ENCODE assay signal across 8 cellular contexts in genomic region chr16:10385725-10386516, GRCh38. TPM values are rescaled to one million over a fixed set of nuclear protein-coding genes. Genes with fewer than 3 reads are reported as not detected.
DNase-seq lines count a peak whose midpoint lies in the region; ATAC-seq and TF ChIP-seq lines count a peak whose summit lies in the region.

Gene ATF7IP2 (plus strand): TSS chr16:10386061. CDS start chr16:10430621, 44,560 bp downstream.

- no peaks in the 10 kb centered on the region for H3K27me3 ChIP-seq in prostate gland (replicated peaks; ENCODE audit: insufficient read depth)

- H3K27me3 Mint-ChIP-seq in T-cell = no peaks in the 10 kb centered on the region

- H3K27ac Mint-ChIP-seq in T-cell = peak within 1 kb of the TSS; percentile 92 to 96

- peaks cover 46 to 61% (median 47%) of the 10 kb centered on the region in 3 donors for H3K4me1 Mint-ChIP-seq in T-cell

- POLR2A ChIA-PET in T-cell (lab: Charles Lee) = interaction anchor here in 1 of 2 donors (0.6 kb wide), 1 partner anchor 72 kb away, joined by 6 read pairs; no protein-coding TSS in a partner anchor

- no peak for TF ChIP-seq CTCF in prostate gland (IDR thresholded peaks at IDR 0.05)

- peak within 1 kb of the TSS; percentile 94 to 96 (median 94) for H3K4me3 Mint-ChIP-seq in T-cell

- H3K27ac ChIP-seq in prostate gland (peak within 1 kb of the TSS; percentile 8 to 57), urinary bladder (ENCODE audit: low read depth) (peak within 1 kb of the TSS; percentile 25)

- H3K4me1 ChIP-seq in prostate gland (replicated peaks) (no peaks in the 10 kb centered on the region), urinary bladder (ENCODE audit: insufficient read depth) (no peaks in the 10 kb centered on the region)

- CTCF ChIA-PET in T-cell (lab: Charles Lee) = interaction anchor here in 1 of 2 donors (0.8 to 1.3 kb wide), 3 partner anchors 23 to 71 kb away, joined by 3 to 5 read pairs (median 5); no protein-coding TSS in a partner anchor

- H3K9me3 ChIP-seq in prostate gland = no peaks in the 10 kb centered on the region

- ATAC-seq in HG03442 (IDR thresholded peaks at IDR 0.05; ENCODE audit: unreplicated experiment) = peak; percentile 92
- peak; percentile 93 to 98 (median 96) for ATAC-seq in T-cell (replicated peaks in 1 of 4)
- peak; percentile 99 for ATAC-seq in left ventricle myocardium superior

- intact Hi-C loops in left ventricle myocardium superior (cut with micrococcal nuclease) = loop anchor here (10.0 kb wide), 1 partner anchor 119 kb away; no protein-coding TSS in a partner anchor
- intact Hi-C loops in prostate gland (cut with DNase I) = no loop called here

- H3K36me3 ChIP-seq in prostate gland = no peaks in the 10 kb centered on the region
- no peaks in the 10 kb centered on the region for H3K36me3 ChIP-seq in urinary bladder (ENCODE audit: insufficient read depth)

- peaks cover 18% of the 10 kb centered on the region for H3K36me3 Mint-ChIP-seq in T-cell

- no peaks in the 10 kb centered on the region for H3K9me3 Mint-ChIP-seq in T-cell

- TF ChIP-seq POLR2A in GM19193 (IDR thresholded peaks at IDR 0.05; ENCODE audit: extremely low read depth, insufficient read depth, insufficient read length) (peak; percentile 98), prostate gland (IDR thresholded peaks at IDR 0.05) (peak; percentile 54)

- WGBS in prostate gland = 8% methylated on average over 60 of the region's 66 CpGs
- 5% methylated on average over 66 of the region's 66 CpGs for WGBS in urinary bladder

- H3K4me3 ChIP-seq in prostate gland (peak within 1 kb of the TSS; percentile 35 to 42), urinary bladder (ENCODE audit: low read depth, low read length) (peak within 1 kb of the TSS; percentile 39)

- DNase-seq in AG08395 (ENCODE audit: low spot score) (peak; percentile 49), T-cell (peak; percentile 73 to 86 (median 82)), amniotic epithelial cell (ENCODE audit: low read depth) (peak; percentile 91), left ventricle myocardium superior (peak; percentile 94), prostate gland (ENCODE audit: low spot score) (peak; percentile 53)

RNA-seq across cellular contexts. Expression of gene ATF7IP2, which starts in this region (rescaled TPM):
- total RNA-seq in T-cell (10 to 100 TPM; 49.1 to 97.1 (median 56.7) TPM), left ventricle myocardium superior (50.0 TPM), prostate gland (10 to 100 TPM in 1 of 2 donors, 1 to 10 TPM in 1; 1.2 to 94.3 TPM), urinary bladder (24.5 TPM)
- 21.6 TPM for polyA plus RNA-seq in urinary bladder

Comparison
In these comparisons a context has a peak if more than half of its experiments do, and no peak if none do; other contexts are left out.
1. Peak in every context shown above with its lines: DNase-seq, ATAC-seq, H3K4me3 ChIP-seq and H3K27ac ChIP-seq.